3 cellular contexts compared by ENCODE assay signal in genomic region chr3:12270976-12271375, GRCh38.
"Had no signal": no experiment of that assay in that cellular context is flagged by ENCODE, and none has a peak within 500 bp of the region (broad histone marks: within the 10 kb centered on the region; RNA-seq: fewer than 3 reads in every experiment).

No MANE protein-coding gene starts in this region.

- H3K4me3 ChIP-seq: GM12878 had no signal

- DNase-seq: GDM1, GF-D8 had no signal

- ATAC-seq: GM12878 had no signal
